ENCODE assay signal across 27 cellular contexts in genomic region chr3:101762041-101762646, GRCh38.
"Had no signal": no experiment of that assay in that cellular context is flagged by ENCODE, and none has a peak within 500 bp of the region (broad histone marks: within the 10 kb centered on the region; RNA-seq: fewer than 3 reads in every experiment).

No MANE protein-coding gene starts in this region.

- H3K4me3 ChIP-seq: coronary artery, hepatocyte, left ventricle myocardium inferior, sigmoid colon, smooth muscle cell, testis, vagina had no signal

- H3K4me2 ChIP-seq: hepatocyte, smooth muscle cell had no signal

- H3K27me3 ChIP-seq: brain microvascular endothelial cell, hepatocyte, sigmoid colon, testis, vagina had no signal

- H2AFZ ChIP-seq: hepatocyte had no signal

- ATAC-seq: activated CD4-positive, alpha-beta T cell treated with anti-CD3 and anti-CD28 coated beads for 36 hours; activated naive CD4-positive, alpha-beta T cell treated with anti-CD3 and anti-CD28 coated beads, Interleukin-2, amount 50 U/mL, for 72 hours; activated T-helper 17 cell treated with anti-CD3 and anti-CD28 coated beads, Interleukin-2, amount 50 U/mL, for 72 hours; natural killer cell treated with Interleukin-12 subunit alpha and Interleukin-12 subunit beta and Interleukin-15 and Interleukin-18, amount 100 ng/mL, for 72 hours had no signal

- H3K4me1 ChIP-seq: left ventricle myocardium inferior, sigmoid colon, testis, vagina had no signal

- H3K79me2 ChIP-seq: hepatocyte had no signal

- DNase-seq: activated CD4-positive, alpha-beta T cell treated with anti-CD3 and anti-CD28 coated beads for 36 hours; activated CD4-positive, alpha-beta T cell treated with anti-CD3 and anti-CD28 coated beads, Interleukin-2, amount 50 U/mL, for 4 hours; activated CD8-positive, alpha-beta memory T cell treated with anti-CD3 and anti-CD28 coated beads for 24 hours; activated CD8-positive, alpha-beta memory T cell treated with anti-CD3 and anti-CD28 coated beads, Interleukin-2, amount 50 U/mL, for 4 hours; activated T-cell treated with anti-CD3 and anti-CD28 coated beads, Interleukin-2, amount 50 U/mL, for 24 hours; aorta; brain microvascular endothelial cell; endodermal cell; foreskin melanocyte; glutamatergic neuron; left ventricle myocardium inferior; retina; sigmoid colon; stimulated activated CD4-positive, alpha-beta T cell treated with anti-CD3 and anti-CD28 coated beads, Interleukin-15, amount 100 ng/mL, for 24 hours; stimulated activated CD4-positive, alpha-beta T cell treated with anti-CD3 and anti-CD28 coated beads, Interleukin-2, amount 100 ng/mL, for 48 hours; stimulated activated CD8-positive, alpha-beta memory T cell treated with anti-CD3 and anti-CD28 coated beads, Interleukin-4, amount 100 ng/mL, for 48 hours; stimulated activated naive CD4-positive, alpha-beta T cell; T-helper 9 cell; testis; trophoblast cell had no signal

- H3K9me3 ChIP-seq: left ventricle myocardium inferior, sigmoid colon, testis, vagina had no signal

- H3K27ac ChIP-seq: brain microvascular endothelial cell, coronary artery, hepatocyte, left ventricle myocardium inferior, sigmoid colon, testis, vagina had no signal
